8 cellular contexts compared by ENCODE assay signal in the genomic region with DNA sequence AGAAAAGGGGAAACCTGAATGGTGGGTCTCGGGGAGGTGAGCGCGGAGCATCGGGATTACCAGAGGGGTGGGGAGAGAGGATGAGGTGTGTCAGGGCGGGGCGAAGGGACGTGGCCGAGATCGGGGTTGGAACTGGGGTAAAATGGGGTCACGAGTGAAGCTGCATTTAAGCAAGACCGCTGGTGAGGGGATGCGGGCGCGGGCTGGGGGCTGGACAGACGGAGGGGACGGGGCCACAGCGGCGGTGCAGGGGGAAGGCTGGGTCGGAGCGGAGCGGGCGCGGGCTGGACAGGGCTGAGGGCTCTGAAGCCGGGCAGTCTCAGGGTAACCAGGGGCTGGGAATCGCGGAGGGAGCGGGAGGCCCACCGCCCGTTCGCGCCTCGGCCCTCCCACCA.
DNase-seq lines count a peak whose midpoint lies in the region; ATAC-seq and TF ChIP-seq lines count a peak whose summit lies in the region.
"Not testable (repeated sequence)": the region's sequence is repeated elsewhere in the genome, so short reads cannot be mapped to it uniquely, and the experiment has no call there.

No MANE protein-coding gene starts in this region.

- in situ Hi-C loops in astrocyte of the spinal cord (cut with HindIII; ENCODE audit: low sequenced_read_pairs) = not testable (repeated sequence)

- H3K27me3 Mint-ChIP-seq in GM23338 (ENCODE audit: insufficient read depth, low read depth, poor library complexity); glutamatergic neuron (ENCODE audit: unreplicated experiment); natural killer cell treated with Interleukin-12 subunit alpha and Interleukin-12 subunit beta and Interleukin-15 and Interleukin-18, amount 100 ng/mL, for 72 hours: not testable (repeated sequence)

- H4K20me1 ChIP-seq in GM23338 (replicated peaks; ENCODE audit: insufficient read depth) = not testable (repeated sequence)

- not testable (repeated sequence) for H3K27ac ChIP-seq in GM23338 (ENCODE audit: low read depth)
- peak overlapping the region; percentile 88 for H3K27ac ChIP-seq in suprapubic skin

- H3K4me1 ChIP-seq in GM23338 (ENCODE audit: insufficient read depth) = not testable (repeated sequence)
- H3K4me1 ChIP-seq in suprapubic skin = peaks cover 31% of the 10 kb centered on the region

- H3K9me3 ChIP-seq in suprapubic skin = not testable (repeated sequence)

- not testable (repeated sequence) for H3K9me3 Mint-ChIP-seq in GM23338; glutamatergic neuron (ENCODE audit: unreplicated experiment); natural killer cell treated with Interleukin-12 subunit alpha and Interleukin-12 subunit beta and Interleukin-15 and Interleukin-18, amount 100 ng/mL, for 72 hours

- not testable (repeated sequence) for H3F3A ChIP-seq in GM23338 (replicated peaks; ENCODE audit: low read depth)

- not testable (repeated sequence) for H3K79me2 ChIP-seq in GM23338 (replicated peaks; ENCODE audit: insufficient read depth)

- H2AFZ ChIP-seq in GM23338 = not testable (repeated sequence)

- WGBS in suprapubic skin = 1% methylated on average over 26 of the region's 32 CpGs

- not testable (repeated sequence) for H3K36me3 ChIP-seq in GM23338 (ENCODE audit: insufficient read depth); suprapubic skin

- H3K4me1 Mint-ChIP-seq in GM23338 = not testable (repeated sequence)
- peaks cover 17% of the 10 kb centered on the region for H3K4me1 Mint-ChIP-seq in glutamatergic neuron (ENCODE audit: low read depth, unreplicated experiment)
- peaks cover 15 to 19% of the 10 kb centered on the region in 2 donors for H3K4me1 Mint-ChIP-seq in natural killer cell treated with Interleukin-12 subunit alpha and Interleukin-12 subunit beta and Interleukin-15 and Interleukin-18, amount 100 ng/mL, for 72 hours (ENCODE audit: low read depth in 2 of 2)

- DNase-seq in GM12865 (ENCODE audit: low read depth) = peak; percentile 33
- peak; percentile 28 for DNase-seq in GM23338 (ENCODE audit: low spot score)
- peak; percentile 15 for DNase-seq in T-helper 9 cell
- not testable (repeated sequence) for DNase-seq in astrocyte of the spinal cord (ENCODE audit: low read depth, low spot score); glutamatergic neuron
- peak; percentile 60 for DNase-seq in natural killer cell treated with Interleukin-12 subunit alpha and Interleukin-12 subunit beta and Interleukin-15 and Interleukin-18, amount 100 ng/mL, for 72 hours (ENCODE audit: low spot score)
- peak in 1 of 2 donors; percentile 74 for DNase-seq in suprapubic skin (ENCODE audit: low spot score in 2 of 2)

- H3K4me3 Mint-ChIP-seq in GM23338 (peak overlapping the region; percentile 82), glutamatergic neuron (ENCODE audit: unreplicated experiment) (peak overlapping the region; percentile 88)
- peak overlapping the region; percentile 91 for H3K4me3 Mint-ChIP-seq in natural killer cell treated with Interleukin-12 subunit alpha and Interleukin-12 subunit beta and Interleukin-15 and Interleukin-18, amount 100 ng/mL, for 72 hours

- not testable (repeated sequence) for H3K27me3 ChIP-seq in GM23338 (ENCODE audit: insufficient read depth); suprapubic skin

- TF ChIP-seq EP300 in suprapubic skin (IDR thresholded peaks at IDR 0.05) = not testable (repeated sequence)

- TF ChIP-seq POLR2A in suprapubic skin (IDR thresholded peaks at IDR 0.05) = not testable (repeated sequence)

- TF ChIP-seq CTCF in GM12865 (IDR thresholded peaks at IDR 0.05; ENCODE audit: insufficient read depth, low read depth, low read length, missing control alignments); GM23338 (conservative IDR thresholded peaks at IDR 0.05; ENCODE audit: low read depth in 2 of 2); astrocyte of the spinal cord (IDR thresholded peaks at IDR 0.05; ENCODE audit: low read depth, low read length); glutamatergic neuron (IDR thresholded peaks at IDR 0.05; ENCODE audit: partially characterized antibody, unreplicated experiment); suprapubic skin (IDR thresholded peaks at IDR 0.05): not testable (repeated sequence)

- ATAC-seq in GM23338 (peak; percentile 75), HG03558 (IDR thresholded peaks at IDR 0.05; ENCODE audit: extremely low read depth, unreplicated experiment) (peak; percentile 22)
- peak; percentile 54 to 61 for ATAC-seq in natural killer cell treated with Interleukin-12 subunit alpha and Interleukin-12 subunit beta and Interleukin-15 and Interleukin-18, amount 100 ng/mL, for 72 hours

- not testable (repeated sequence) for H3K27ac Mint-ChIP-seq in GM23338
- peak overlapping the region; percentile 82 for H3K27ac Mint-ChIP-seq in glutamatergic neuron (ENCODE audit: unreplicated experiment)
- peak overlapping the region; percentile 74 to 92 for H3K27ac Mint-ChIP-seq in natural killer cell treated with Interleukin-12 subunit alpha and Interleukin-12 subunit beta and Interleukin-15 and Interleukin-18, amount 100 ng/mL, for 72 hours

- H3K4me3 ChIP-seq in GM12865 (ENCODE audit: low read depth, low read length) = peak overlapping the region; percentile 68
- peak overlapping the region; percentile 74 for H3K4me3 ChIP-seq in GM23338
- H3K4me3 ChIP-seq in astrocyte of the spinal cord (ENCODE audit: low read depth, low read length) = peak overlapping the region; percentile 57
- peak overlapping the region; percentile 71 for H3K4me3 ChIP-seq in suprapubic skin

- not testable (repeated sequence) for H3K36me3 Mint-ChIP-seq in GM23338 (ENCODE audit: low read depth); glutamatergic neuron (ENCODE audit: unreplicated experiment); natural killer cell treated with Interleukin-12 subunit alpha and Interleukin-12 subunit beta and Interleukin-15 and Interleukin-18, amount 100 ng/mL, for 72 hours

- H3K4me2 ChIP-seq in GM23338 = peak overlapping the region; percentile 89

- H3K9me2 ChIP-seq in GM23338 (ENCODE audit: insufficient read depth) = not testable (repeated sequence)

TF ChIP-seq in GM23338, 12 proteins besides CTCF, POLR2A, EP300 and RAD21:
- TF ChIP-seq, protein P1, sequence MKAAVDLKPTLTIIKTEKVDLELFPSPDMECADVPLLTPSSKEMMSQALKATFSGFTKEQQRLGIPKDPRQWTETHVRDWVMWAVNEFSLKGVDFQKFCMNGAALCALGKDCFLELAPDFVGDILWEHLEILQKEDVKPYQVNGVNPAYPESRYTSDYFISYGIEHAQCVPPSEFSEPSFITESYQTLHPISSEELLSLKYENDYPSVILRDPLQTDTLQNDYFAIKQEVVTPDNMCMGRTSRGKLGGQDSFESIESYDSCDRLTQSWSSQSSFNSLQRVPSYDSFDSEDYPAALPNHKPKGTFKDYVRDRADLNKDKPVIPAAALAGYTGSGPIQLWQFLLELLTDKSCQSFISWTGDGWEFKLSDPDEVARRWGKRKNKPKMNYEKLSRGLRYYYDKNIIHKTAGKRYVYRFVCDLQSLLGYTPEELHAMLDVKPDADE (IDR thresholded peaks at IDR 0.05) = 0 out of 2 replicates have a peak, but pooled peaks have one; percentile 11

Comparison
In these comparisons a context has a peak if more than half of its experiments do, and no peak if none do; other contexts are left out.
1. ATAC-seq: peak in every context shown above with its lines; median percentile 75 in GM23338; 58 in natural killer cell treated with Interleukin-12 subunit alpha and Interleukin-12 subunit beta and Interleukin-15 and Interleukin-18, amount 100 ng/mL, for 72 hours; 22 in HG03558.